Comparison of ENCODE assay signal across 31 cellular contexts in genomic region chr16:6576646-6577045, GRCh38.
"Had no signal": no experiment of that assay in that cellular context is flagged by ENCODE, and none has a peak within 500 bp of the region (broad histone marks: within the 10 kb centered on the region; RNA-seq: fewer than 3 reads in every experiment).

No MANE protein-coding gene starts in this region.

- H3K9me3 Mint-ChIP-seq: activated naive CD4-positive, alpha-beta T cell treated with anti-CD3 and anti-CD28 coated beads for 36 hours; activated naive CD4-positive, alpha-beta T cell treated with anti-CD3 and anti-CD28 coated beads, Interleukin-2, amount 50 U/mL, for 24 hours; activated naive CD8-positive, alpha-beta T cell treated with anti-CD3 and anti-CD28 coated beads for 36 hours had no signal

- H3K36me3 ChIP-seq: adrenal gland, colonic mucosa, esophagus squamous epithelium, gastroesophageal sphincter had no signal

- H3K4me3 Mint-ChIP-seq: activated CD4-positive, alpha-beta memory T cell treated with anti-CD3 and anti-CD28 coated beads for 36 hours; activated CD4-positive, alpha-beta T cell treated with anti-CD3 and anti-CD28 coated beads for 36 hours; activated CD4-positive, alpha-beta T cell treated with anti-CD3 and anti-CD28 coated beads, Interleukin-2, amount 10 ng/mL, durations not matched to agents 24 days and 14 days; activated CD8-positive, alpha-beta memory T cell treated with anti-CD3 and anti-CD28 coated beads, Interleukin-2, amount 10 ng/mL, durations not matched to agents 7 days and 5 days; activated CD8-positive, alpha-beta T cell treated with anti-CD3 and anti-CD28 coated beads, Interleukin-2, amount 10 ng/mL, durations not matched to agents 7 days and 5 days; activated naive CD4-positive, alpha-beta T cell treated with anti-CD3 and anti-CD28 coated beads for 36 hours; activated naive CD4-positive, alpha-beta T cell treated with anti-CD3 and anti-CD28 coated beads, Interleukin-2, amount 50 U/mL, for 24 hours; activated naive CD8-positive, alpha-beta T cell treated with anti-CD3 and anti-CD28 coated beads for 36 hours; activated naive CD8-positive, alpha-beta T cell treated with anti-CD3 and anti-CD28 coated beads, Interleukin-2, amount 50 U/mL, for 24 hours; activated T-helper 1 cell treated with anti-CD3 and anti-CD28 coated beads, Interleukin-12 subunit alpha, Interleukin-12 subunit beta, Interleukin-2, Interleukin-4 antibody, amounts not matched to agents 30 ng/mL and 10 ng/mL and 1 ng/mL, durations not matched to agents 14 hours and 24 hours and 36 hours had no signal

- H3K36me3 Mint-ChIP-seq: activated CD4-positive, alpha-beta memory T cell treated with anti-CD3 and anti-CD28 coated beads for 36 hours; activated CD8-positive, alpha-beta memory T cell treated with anti-CD3 and anti-CD28 coated beads, Interleukin-2, amount 10 ng/mL, durations not matched to agents 7 days and 5 days; activated naive CD4-positive, alpha-beta T cell treated with anti-CD3 and anti-CD28 coated beads, Interleukin-2, amount 50 U/mL, for 24 hours; activated naive CD8-positive, alpha-beta T cell treated with anti-CD3 and anti-CD28 coated beads for 36 hours had no signal

- H3K27me3 Mint-ChIP-seq: activated CD4-positive, alpha-beta memory T cell treated with anti-CD3 and anti-CD28 coated beads for 36 hours; activated CD4-positive, alpha-beta T cell treated with anti-CD3 and anti-CD28 coated beads for 36 hours; activated CD4-positive, alpha-beta T cell treated with anti-CD3 and anti-CD28 coated beads, Interleukin-2, amount 10 ng/mL, durations not matched to agents 24 days and 14 days; activated CD8-positive, alpha-beta memory T cell treated with anti-CD3 and anti-CD28 coated beads, Interleukin-2, amount 10 ng/mL, durations not matched to agents 7 days and 5 days; activated naive CD4-positive, alpha-beta T cell treated with anti-CD3 and anti-CD28 coated beads, Interleukin-2, amount 50 U/mL, for 24 hours; activated naive CD8-positive, alpha-beta T cell treated with anti-CD3 and anti-CD28 coated beads for 36 hours; activated naive CD8-positive, alpha-beta T cell treated with anti-CD3 and anti-CD28 coated beads, Interleukin-2, amount 50 U/mL, for 24 hours had no signal

- DNase-seq: activated CD4-positive, alpha-beta memory T cell treated with anti-CD3 and anti-CD28 coated beads for 36 hours; activated CD4-positive, alpha-beta T cell treated with anti-CD3 and anti-CD28 coated beads for 36 hours; activated CD4-positive, alpha-beta T cell treated with anti-CD3 and anti-CD28 coated beads, Interleukin-2, amount 10 ng/mL, durations not matched to agents 24 days and 14 days; activated CD4-positive, CD25-positive, alpha-beta regulatory T cell; activated CD4-positive, CD25-positive, alpha-beta regulatory T cell treated with anti-CD3 and anti-CD28 coated beads, Interleukin-2, amount 50 U/mL, for 72 hours; activated CD8-positive, alpha-beta memory T cell treated with anti-CD3 and anti-CD28 coated beads, Interleukin-2, amount 10 ng/mL, durations not matched to agents 7 days and 5 days; activated CD8-positive, alpha-beta memory T cell treated with anti-CD3 and anti-CD28 coated beads, Interleukin-2, amount 50 U/mL, for 4 hours; activated CD8-positive, alpha-beta T cell treated with anti-CD3 and anti-CD28 coated beads, Interleukin-2, amount 10 ng/mL, durations not matched to agents 7 days and 5 days; activated effector memory CD4-positive, alpha-beta T cell treated with anti-CD3 and anti-CD28 coated beads, Interleukin-2, amount 50 U/mL, for 16 hours; activated naive CD4-positive, alpha-beta T cell treated with anti-CD3 and anti-CD28 coated beads for 36 hours; activated naive CD8-positive, alpha-beta T cell treated with anti-CD3 and anti-CD28 coated beads for 36 hours; activated naive CD8-positive, alpha-beta T cell treated with anti-CD3 and anti-CD28 coated beads, Interleukin-2, amount 50 U/mL, for 24 hours; activated T-cell treated with anti-CD3 and anti-CD28 coated beads, Interleukin-2, amount 50 U/mL, for 1 hour; activated T-cell treated with anti-CD3 and anti-CD28 coated beads, Interleukin-2, amount 50 U/mL, for 48 hours; adrenal gland; amygdala; aorta; body of pancreas; caudate nucleus; cerebellar nuclear complex; colonic mucosa; effector CD8-positive, alpha-beta T cell; esophagus squamous epithelium; foreskin melanocyte; head of caudate nucleus; T-helper 2 cell had no signal

- H3K9me3 ChIP-seq: adrenal gland, body of pancreas, colonic mucosa, esophagus squamous epithelium, gastroesophageal sphincter had no signal

- H3K4me3 ChIP-seq: adrenal gland, body of pancreas, colonic mucosa, esophagus squamous epithelium, gastroesophageal sphincter had no signal

- H3K27ac ChIP-seq: adrenal gland, body of pancreas, colonic mucosa, epithelial cell of prostate, esophagus squamous epithelium, gastroesophageal sphincter had no signal

- H3K27ac Mint-ChIP-seq: activated CD4-positive, alpha-beta memory T cell treated with anti-CD3 and anti-CD28 coated beads for 36 hours; activated CD4-positive, alpha-beta T cell treated with anti-CD3 and anti-CD28 coated beads for 36 hours; activated CD4-positive, alpha-beta T cell treated with anti-CD3 and anti-CD28 coated beads, Interleukin-2, amount 10 ng/mL, durations not matched to agents 24 days and 14 days; activated CD8-positive, alpha-beta memory T cell treated with anti-CD3 and anti-CD28 coated beads, Interleukin-2, amount 10 ng/mL, durations not matched to agents 7 days and 5 days; activated CD8-positive, alpha-beta T cell treated with anti-CD3 and anti-CD28 coated beads, Interleukin-2, amount 10 ng/mL, durations not matched to agents 7 days and 5 days; activated naive CD4-positive, alpha-beta T cell treated with anti-CD3 and anti-CD28 coated beads for 36 hours; activated naive CD4-positive, alpha-beta T cell treated with anti-CD3 and anti-CD28 coated beads, Interleukin-2, amount 50 U/mL, for 24 hours; activated naive CD8-positive, alpha-beta T cell treated with anti-CD3 and anti-CD28 coated beads for 36 hours; activated naive CD8-positive, alpha-beta T cell treated with anti-CD3 and anti-CD28 coated beads, Interleukin-2, amount 50 U/mL, for 24 hours; activated T-helper 1 cell treated with anti-CD3 and anti-CD28 coated beads, Interleukin-12 subunit alpha, Interleukin-12 subunit beta, Interleukin-2, Interleukin-4 antibody, amounts not matched to agents 30 ng/mL and 10 ng/mL and 1 ng/mL, durations not matched to agents 14 hours and 24 hours and 36 hours; activated T-helper 2 cell treated with anti-CD3 and anti-CD28 coated beads, Interferon-gamma antibody, Interleukin-2, Interleukin-4, amounts not matched to agents 10 μg/mL and 5 μg/mL and 100 μg/mL, durations not matched to agents 14 hours and 24 hours and 36 hours had no signal

- H3K4me1 Mint-ChIP-seq: activated CD4-positive, alpha-beta T cell treated with anti-CD3 and anti-CD28 coated beads for 36 hours; activated CD4-positive, alpha-beta T cell treated with anti-CD3 and anti-CD28 coated beads, Interleukin-2, amount 10 ng/mL, durations not matched to agents 24 days and 14 days; activated CD8-positive, alpha-beta memory T cell treated with anti-CD3 and anti-CD28 coated beads, Interleukin-2, amount 10 ng/mL, durations not matched to agents 7 days and 5 days; activated naive CD4-positive, alpha-beta T cell treated with anti-CD3 and anti-CD28 coated beads, Interleukin-2, amount 50 U/mL, for 24 hours; activated naive CD8-positive, alpha-beta T cell treated with anti-CD3 and anti-CD28 coated beads for 36 hours; activated naive CD8-positive, alpha-beta T cell treated with anti-CD3 and anti-CD28 coated beads, Interleukin-2, amount 50 U/mL, for 24 hours had no signal

- H3K27me3 ChIP-seq: adrenal gland, body of pancreas, colonic mucosa, esophagus squamous epithelium had no signal

- H3K4me1 ChIP-seq: adrenal gland, body of pancreas, colonic mucosa, esophagus squamous epithelium, gastroesophageal sphincter had no signal

- ATAC-seq: activated CD4-positive, alpha-beta T cell treated with anti-CD3 and anti-CD28 coated beads for 36 hours; activated CD8-positive, alpha-beta memory T cell treated with anti-CD3 and anti-CD28 coated beads, Interleukin-2, amount 10 ng/mL, durations not matched to agents 7 days and 5 days; activated CD8-positive, alpha-beta T cell treated with anti-CD3 and anti-CD28 coated beads, Interleukin-2, amount 10 ng/mL, durations not matched to agents 7 days and 5 days; activated naive CD8-positive, alpha-beta T cell treated with anti-CD3 and anti-CD28 coated beads, Interleukin-2, amount 50 U/mL, for 24 hours; body of pancreas; gastroesophageal sphincter had no signal
